ENCODE assay signal across 17 cellular contexts in genomic region chr2:73839653-73840411, GRCh38. TPM values are rescaled to one million over a fixed set of nuclear protein-coding genes. Genes with fewer than 3 reads are reported as not detected.
DNase-seq lines count a peak whose midpoint lies in the region; ATAC-seq, FAIRE-seq and TF ChIP-seq lines count a peak whose summit lies in the region.
"Had no signal": no experiment of that assay in that cellular context is flagged by ENCODE, and none has a peak within 500 bp of the region (broad histone marks: within the 10 kb centered on the region; RNA-seq: fewer than 3 reads in every experiment).

No MANE protein-coding gene starts in this region.

- TF ChIP-seq RAD21 in IMR-90 (IDR thresholded peaks at IDR 0.05; ENCODE audit: low read length): no peak
- no peak for TF ChIP-seq RAD21 in GM12878 (IDR thresholded peaks at IDR 0.05; ENCODE audit: insufficient read depth, low read depth, low read length)

- H2AK9ac ChIP-seq in IMR-90 (replicated peaks; ENCODE audit: low read depth, low read length, poor library complexity): no peak overlapping the region

- CTCF ChIA-PET in IMR-90 (lab: Yijun Ruan, JAX) (interaction anchor here (0.6 to 1.5 kb wide), 2 partner anchors 16 to 276 kb away, joined by 3 read pairs; no protein-coding TSS in a partner anchor), GM12878 (lab: Yijun Ruan, JAX) (interaction anchor here (0.6 to 2.7 kb wide), 6 partner anchors 13 to 156 kb away, joined by 3 to 36 read pairs (median 4); no protein-coding TSS in a partner anchor)

- BruUV-seq in IMR-90 (replicated peaks; lab: Mats Ljungman, UMichigan): no TSS peak
- BruUV-seq in GM12878 (replicated peaks; lab: Mats Ljungman, UMichigan): no TSS peak

- no peaks in the 10 kb centered on the region for H3K9me2 ChIP-seq in hepatocyte (replicated peaks; ENCODE audit: insufficient read depth)

- no peak overlapping the region for H4K8ac ChIP-seq in IMR-90 (ENCODE audit: low read depth in 2 of 2, low read length in 2 of 2)

- H3K14ac ChIP-seq in IMR-90 (replicated peaks; ENCODE audit: low read depth, low read length): peak overlapping the region; percentile 16; the same call in 1 of the 2 replicates

- in situ Hi-C loops in IMR-90 (cut with MboI; ENCODE audit: low sequenced_read_pairs) (loop anchor here (25.0 kb wide), 1 partner anchor 297 kb away; the partner anchor contains the start of gene BOLA3), GM12878 (cut with MboI) (no loop called here)

- peak; percentile 47 for DNase-seq in IMR-90
- DNase-seq in GM12878 (ENCODE audit: low read depth, low spot score): no peak
- no peak for DNase-seq in hepatocyte (ENCODE audit: low spot score)
- DNase-seq in superior temporal gyrus (ENCODE audit: extremely low spot score): peak; percentile 51
- DNase-seq: activated effector memory CD4-positive, alpha-beta T cell treated with Interleukin-2 at 50 U/mL for 16 hours; aorta; DMS153; NCI-H1417; stimulated activated naive CD4-positive, alpha-beta T cell had no signal

- peaks cover 2% of the 10 kb centered on the region; the same call in 1 of the 2 replicates for H3K4me1 ChIP-seq in IMR-90 (ENCODE audit: control insufficient read depth, insufficient read depth, low read length)
- no peaks in the 10 kb centered on the region for H3K4me1 ChIP-seq in GM12878 (ENCODE audit: control insufficient read depth, insufficient read depth, low read length)
- H3K4me1 ChIP-seq in hepatocyte (ENCODE audit: insufficient read depth): peaks cover 15% of the 10 kb centered on the region
- H3K4me1 ChIP-seq: HAP-1 had no signal

- RAD21 ChIA-PET in GM12878 (lab: Charles Lee; ENCODE audit: unreplicated experiment): interaction anchor here (1.0 to 1.5 kb wide), 3 partner anchors 11 to 342 kb away, joined by 3 to 4 read pairs (median 4); partner anchors contain the start of gene STAMBP

- H3K9me1 ChIP-seq in IMR-90 (ENCODE audit: insufficient read depth, low read length): peaks cover 4% of the 10 kb centered on the region; the same call in 1 of the 2 replicates

- no peak overlapping the region for H3K56ac ChIP-seq in IMR-90 (ENCODE audit: extremely low read depth, insufficient read depth, low read length)

- no peak overlapping the region for H2BK120ac ChIP-seq in IMR-90 (ENCODE audit: low read depth, low read length)

- no peak overlapping the region for H2BK20ac ChIP-seq in IMR-90 (ENCODE audit: low read depth, low read length)

- TF ChIP-seq CTCF in IMR-90 (conservative IDR thresholded peaks at IDR 0.05; ENCODE audit: low read depth, low read length): no peak
- TF ChIP-seq CTCF in GM12878 (IDR thresholded peaks at IDR 0.05 in 2 of 3, conservative IDR thresholded peaks at IDR 0.05 in 1 of 3; ENCODE audit: control insufficient read depth in 2 of 3, extremely low read depth in 1 of 3, insufficient read depth in 1 of 3, low read depth in 3 of 3, low read length in 3 of 3): no peak; a peak in 1 of 6 replicates
- no peak for TF ChIP-seq CTCF in hepatocyte (IDR thresholded peaks at IDR 0.05; ENCODE audit: poor library complexity)

- ATAC-seq in IMR-90 (ENCODE audit: low read depth) (no peak), GM12878 (no peak), GM21528 (IDR thresholded peaks at IDR 0.05; ENCODE audit: low FRiP score, unreplicated experiment) (no peak), GM19455 (IDR thresholded peaks at IDR 0.05; ENCODE audit: unreplicated experiment) (no peak), GM21381 (IDR thresholded peaks at IDR 0.05; ENCODE audit: unreplicated experiment) (no peak)

- dilution Hi-C loops in IMR-90 (cut with HindIII; ENCODE audit: low sequenced_read_pairs, unreplicated experiment): loop anchor here (25.0 kb wide), 1 partner anchor 272 kb away; no protein-coding TSS in a partner anchor

- no peak overlapping the region for H3K27ac ChIP-seq in IMR-90 (ENCODE audit: insufficient read depth, low read length)
- no peak overlapping the region for H3K27ac ChIP-seq in GM12878 (ENCODE audit: control insufficient read depth, insufficient read depth)
- H3K27ac ChIP-seq in hepatocyte: peak overlapping the region; percentile 27
- H3K27ac ChIP-seq: BLaER1 treated with 17β-estradiol and CSF1 and Interleukin-3, amounts not matched to agents 10 nM and 100 nM had no signal

- H3K79me2 ChIP-seq in GM12878 (ENCODE audit: control insufficient read depth, insufficient read depth, low read length): no peaks in the 10 kb centered on the region; the same call in 1 of the 2 replicates
- H3K79me2 ChIP-seq in hepatocyte: peaks cover 12% of the 10 kb centered on the region

- no peak overlapping the region for H3K4me2 ChIP-seq in IMR-90 (ENCODE audit: low read depth, low read length)
- H3K4me2 ChIP-seq in GM12878 (ENCODE audit: control insufficient read depth, insufficient read depth): no peak overlapping the region
- H3K4me2 ChIP-seq in hepatocyte: no peak overlapping the region

- WGBS in IMR-90 (ENCODE audit: extremely low coverage in 2 of 2, insufficient read length in 1 of 2), 2 experiments: 96% methylated on average over 2 of the region's 3 CpGs; no CpG with 5 or more reads in 1 of the 2 experiments
- 70% methylated on average over 3 of the region's 3 CpGs for WGBS in GM12878 (ENCODE audit: insufficient coverage, insufficient replicate concordance, low lambda C conversion rate, missing lambda C conversion rate)
- 80% methylated on average over 3 of the region's 3 CpGs for WGBS in hepatocyte (ENCODE audit: low lambda C conversion rate, missing lambda C conversion rate)

- no peak overlapping the region for H3K18ac ChIP-seq in IMR-90 (ENCODE audit: low read depth, low read length)

- H4K5ac ChIP-seq in IMR-90 (ENCODE audit: low read depth, low read length): no peak overlapping the region

- H2AFZ ChIP-seq in IMR-90 (replicated peaks; ENCODE audit: low read length, poor library complexity) (no peak overlapping the region), GM12878 (ENCODE audit: control insufficient read depth, low read depth, low read length) (no peak overlapping the region), hepatocyte (no peak overlapping the region)

- no peak overlapping the region; the same call in 2 of the 3 replicates for H2BK15ac ChIP-seq in IMR-90 (ENCODE audit: low read depth, low read length)

- intact Hi-C loops in IMR-90 (cut with micrococcal nuclease): no loop called here
- intact Hi-C loops in GM12878 (cut with micrococcal nuclease; ENCODE audit: unreplicated experiment): no loop called here

- peaks cover 14% of the 10 kb centered on the region for H3K36me3 ChIP-seq in IMR-90 (ENCODE audit: control insufficient read depth, insufficient read depth, low read length)
- H3K36me3 ChIP-seq in GM12878 (ENCODE audit: control insufficient read depth in 2 of 2, insufficient read depth in 2 of 2, low read length in 1 of 2): peaks cover 0 to 11% of the 10 kb centered on the region in 2 experiments
- no peaks in the 10 kb centered on the region for H3K36me3 ChIP-seq in hepatocyte (replicated peaks; ENCODE audit: insufficient read depth, low read depth)

- H3K4me3 ChIP-seq in IMR-90 (ENCODE audit: insufficient read depth, low read depth, low read length) (no peak overlapping the region), GM12878 (no peak overlapping the region), hepatocyte (no peak overlapping the region)
- H3K4me3 ChIP-seq: BLaER1 treated with 17β-estradiol and CSF1 and Interleukin-3, amounts not matched to agents 10 nM and 100 nM; HAP-1 had no signal

- TF ChIP-seq POLR2A in IMR-90 (IDR thresholded peaks at IDR 0.05; ENCODE audit: low read depth, low read length) (no peak), GM12878 (IDR thresholded peaks at IDR 0.05; ENCODE audit: low read depth, low read length) (no peak)

- POLR2A ChIA-PET in IMR-90 (lab: Charles Lee; ENCODE audit: unreplicated experiment): no interaction called here
- POLR2A ChIA-PET in GM12878 (lab: Charles Lee): interaction anchor here (0.6 kb wide), 1 partner anchor 18 kb away, joined by 5 read pairs; no protein-coding TSS in a partner anchor

- FAIRE-seq in GM12878 (lab: Jason Lieb, UNC): peak; percentile 31

- peaks cover 3 to 40% of the 10 kb centered on the region in 2 experiments; a peak in 3 of 4 replicates for H3K79me1 ChIP-seq in IMR-90 (ENCODE audit: low read depth in 1 of 2, low read length in 2 of 2)

- TF ChIP-seq EP300 in GM12878 (IDR thresholded peaks at IDR 0.05; ENCODE audit: borderline replicate concordance in 1 of 2, control insufficient read depth in 1 of 2, low read depth in 2 of 2, low read length in 2 of 2): no peak

- H2AK5ac ChIP-seq in IMR-90 (ENCODE audit: low read depth, low read length): no peak overlapping the region

- H4K20me1 ChIP-seq in IMR-90 (ENCODE audit: insufficient read depth, low read length): no peaks in the 10 kb centered on the region; the same call in 1 of the 2 replicates
- H4K20me1 ChIP-seq in GM12878 (ENCODE audit: control insufficient read depth, insufficient read depth): no peaks in the 10 kb centered on the region
- no peaks in the 10 kb centered on the region for H4K20me1 ChIP-seq in hepatocyte (ENCODE audit: insufficient read depth, poor library complexity, severe bottlenecking)

- no peak overlapping the region for H3K4ac ChIP-seq in IMR-90 (ENCODE audit: low read depth, low read length)

- no peaks in the 10 kb centered on the region for H3K9me3 ChIP-seq in IMR-90 (ENCODE audit: control insufficient read depth, insufficient read depth, low read length)
- no peaks in the 10 kb centered on the region for H3K9me3 ChIP-seq in GM12878 (replicated peaks; ENCODE audit: control insufficient read depth, insufficient read depth, low read length)
- no peaks in the 10 kb centered on the region for H3K9me3 ChIP-seq in hepatocyte (ENCODE audit: low read depth)
- H3K9me3 ChIP-seq: BLaER1 treated with 17β-estradiol and CSF1 and Interleukin-3, amounts not matched to agents 10 nM and 100 nM; HAP-1 had no signal

- H3K23ac ChIP-seq in IMR-90 (ENCODE audit: low read depth, low read length): peak overlapping the region; percentile 41

- H3K9ac ChIP-seq in IMR-90 (ENCODE audit: low read depth, low read length) (no peak overlapping the region), GM12878 (ENCODE audit: control insufficient read depth, insufficient read depth, low read length) (no peak overlapping the region)
- H3K9ac ChIP-seq: BLaER1 treated with 17β-estradiol and CSF1 and Interleukin-3, amounts not matched to agents 10 nM and 100 nM had no signal

- no peak overlapping the region for H2BK5ac ChIP-seq in IMR-90 (ENCODE audit: low read depth, low read length, poor library complexity, severe bottlenecking)

- SMC1A ChIA-PET in GM12878 (lab: Charles Lee; ENCODE audit: uncharacterized antibody, unreplicated experiment): interaction anchor here (0.6 to 2.0 kb wide), 4 partner anchors 12 to 147 kb away, joined by 3 to 5 read pairs (median 4); partner anchors contain the start of gene STAMBP

- no peak overlapping the region for H4K91ac ChIP-seq in IMR-90 (ENCODE audit: insufficient read depth, low read depth, low read length)

- H3K27me3 ChIP-seq in IMR-90 (ENCODE audit: control insufficient read depth, insufficient read depth, low read length) (no peaks in the 10 kb centered on the region), GM12878 (replicated peaks in 1 of 2; ENCODE audit: control insufficient read depth in 2 of 2, insufficient read depth in 2 of 2, low read length in 1 of 2) (no peaks in the 10 kb centered on the region), hepatocyte (no peaks in the 10 kb centered on the region)
- H3K27me3 ChIP-seq: BLaER1 treated with 17β-estradiol and CSF1 and Interleukin-3, amounts not matched to agents 10 nM and 100 nM had no signal

RNA-seq across cellular contexts. Expression of gene STAMBP, which starts 11.1 kb away (rescaled TPM):
- total RNA-seq in IMR-90 (2012; rRNA removed) (33.9 and 38.7 TPM in 2 replicates), GM12878 (2014; rRNA removed) (38.9 and 49.9 TPM in 2 replicates), GM12878 (2014; rRNA removed; fragmentation: Illumina TruSeq; extraction: Trizol) (50.1 and 53.3 TPM in 2 replicates), GM12878 (2021) (44.0 and 45.0 TPM in 2 replicates), hepatocyte (34.3 and 55.2 TPM in 2 replicates)
- polyA plus RNA-seq in IMR-90 (2012; rRNA removed) (29.7 and 29.8 TPM in 2 replicates), GM12878 (2011; rRNA removed) (84.1 and 101 TPM in 2 replicates), GM12878 (2014; fragmentation: Illumina TruSeq; extraction: Trizol) (77.8 and 108 TPM in 2 replicates), GM12878 (2014; fragmentation: Nextera tagmentation; extraction: Ambion mirVana) (10 to 100 TPM; 67.3 to 72.2 TPM), GM12878 (2014; rRNA removed) (43.1 and 51.9 TPM in 2 replicates), GM12878 (2016; fragmentation: Nextera tagmentation; extraction: Ambion mirVana) (10 to 100 TPM; 82.2 to 83.2 TPM), hepatocyte (40.0 and 43.0 TPM in 2 replicates)
- 19.1 and 24.1 TPM in 2 replicates for polyA plus RNA-seq in IMR-90 (2012; cell fraction: cytosol; rRNA removed)
- polyA plus RNA-seq in IMR-90 (2012; cell fraction: nucleus; rRNA removed; ENCODE audit: low replicate concordance): 11.1 and 26.9 TPM in 2 replicates
- total RNA-seq in GM12878 (2013; cell fraction: nucleolus; rRNA removed): 34.9 and 38.9 TPM in 2 replicates
- polyA plus RNA-seq in GM12878 (2011; ENCODE audit: low read depth): 22.9 TPM
- polyA plus RNA-seq in GM12878 (2011; cell fraction: cytosol; rRNA removed): 68.4 and 74.4 TPM in 2 replicates
- 50.3 and 76.3 TPM in 2 replicates for polyA plus RNA-seq in GM12878 (2011; cell fraction: nucleus; rRNA removed)
- 43.4 and 56.6 TPM in 2 replicates for polyA plus RNA-seq in GM12878 (2012)
- 57.1 and 66.7 TPM in 2 replicates for polyA minus RNA-seq in GM12878 (2011; rRNA and poly(A)+ RNA removed)
- polyA minus RNA-seq in GM12878 (2011; cell fraction: cytosol; rRNA and poly(A)+ RNA removed): 17.5 and 19.5 TPM in 2 replicates
- 16.3 and 20.9 TPM in 2 replicates for polyA minus RNA-seq in GM12878 (2011; cell fraction: nucleus; rRNA and poly(A)+ RNA removed)

RNA-seq across cellular contexts. Expression of gene ACTG2, which starts 53.0 kb away (rescaled TPM):
- total RNA-seq in IMR-90 (2012; rRNA removed) (349 and 523 TPM in 2 replicates), GM12878 (2014; rRNA removed) (not detected in 2 replicates), GM12878 (2014; rRNA removed; fragmentation: Illumina TruSeq; extraction: Trizol) (not detected in 2 replicates), GM12878 (2021) (0.51 and 0.97 TPM in 2 replicates), hepatocyte (20.3 and 25.6 TPM in 2 replicates)
- polyA plus RNA-seq in IMR-90 (2012; rRNA removed) (887 and 899 TPM in 2 replicates), GM12878 (2011; rRNA removed) (0.12 TPM in 1 of 2 replicates, not detected in the other), GM12878 (2014; fragmentation: Illumina TruSeq; extraction: Trizol) (not detected in 2 replicates), GM12878 (2014; fragmentation: Nextera tagmentation; extraction: Ambion mirVana) (not detected), GM12878 (2014; rRNA removed) (0.06 TPM in 1 of 2 replicates, not detected in the other), GM12878 (2016; fragmentation: Nextera tagmentation; extraction: Ambion mirVana) (not detected), hepatocyte (41.1 and 44.5 TPM in 2 replicates)
- 644 and 1,415 TPM in 2 replicates for polyA plus RNA-seq in IMR-90 (2012; cell fraction: cytosol; rRNA removed)
- 237 and 431 TPM in 2 replicates for polyA plus RNA-seq in IMR-90 (2012; cell fraction: nucleus; rRNA removed; ENCODE audit: low replicate concordance)
- not detected in 2 replicates for total RNA-seq in GM12878 (2013; cell fraction: nucleolus; rRNA removed)
- polyA plus RNA-seq in GM12878 (2011; ENCODE audit: low read depth): not detected
- 0.06 and 0.15 TPM in 2 replicates for polyA plus RNA-seq in GM12878 (2011; cell fraction: cytosol; rRNA removed)
- polyA plus RNA-seq in GM12878 (2011; cell fraction: nucleus; rRNA removed): not detected in 2 replicates
- polyA plus RNA-seq in GM12878 (2012): not detected in 2 replicates
- not detected in 2 replicates for polyA minus RNA-seq in GM12878 (2011; rRNA and poly(A)+ RNA removed)
- not detected in 2 replicates for polyA minus RNA-seq in GM12878 (2011; cell fraction: cytosol; rRNA and poly(A)+ RNA removed)
- not detected in 2 replicates for polyA minus RNA-seq in GM12878 (2011; cell fraction: nucleus; rRNA and poly(A)+ RNA removed)
- total RNA-seq: dermis microvascular lymphatic vessel endothelial cell, lung microvascular endothelial cell had no signal

RNA-seq across cellular contexts. Expression of gene C2orf78, which starts 55.8 kb away (rescaled TPM):
- total RNA-seq in IMR-90 (2012; rRNA removed) (not detected in 2 replicates), GM12878 (2014; rRNA removed) (0.27 and 0.28 TPM in 2 replicates), GM12878 (2014; rRNA removed; fragmentation: Illumina TruSeq; extraction: Trizol) (0.36 and 0.46 TPM in 2 replicates), GM12878 (2021) (0.44 and 0.51 TPM in 2 replicates), hepatocyte (not detected in 2 replicates)
- polyA plus RNA-seq in IMR-90 (2012; rRNA removed) (0.03 TPM in 1 of 2 replicates, not detected in the other), GM12878 (2011; rRNA removed) (0.08 and 0.13 TPM in 2 replicates), GM12878 (2014; fragmentation: Illumina TruSeq; extraction: Trizol) (0.62 and 0.84 TPM in 2 replicates), GM12878 (2014; fragmentation: Nextera tagmentation; extraction: Ambion mirVana) (under 1 TPM; 0.13 to 0.27 TPM), GM12878 (2014; rRNA removed) (0.23 and 0.82 TPM in 2 replicates), GM12878 (2016; fragmentation: Nextera tagmentation; extraction: Ambion mirVana) (under 1 TPM; 0.52 to 0.81 TPM), hepatocyte (not detected in 2 replicates)
- polyA plus RNA-seq in IMR-90 (2012; cell fraction: cytosol; rRNA removed): not detected in 2 replicates
- not detected in 2 replicates for polyA plus RNA-seq in IMR-90 (2012; cell fraction: nucleus; rRNA removed; ENCODE audit: low replicate concordance)
- not detected in 2 replicates for total RNA-seq in GM12878 (2013; cell fraction: nucleolus; rRNA removed)
- not detected for polyA plus RNA-seq in GM12878 (2011; ENCODE audit: low read depth)
- polyA plus RNA-seq in GM12878 (2011; cell fraction: cytosol; rRNA removed): 0.05 and 0.13 TPM in 2 replicates
- 0.04 TPM in 2 replicates for polyA plus RNA-seq in GM12878 (2011; cell fraction: nucleus; rRNA removed)
- polyA plus RNA-seq in GM12878 (2012): 0.07 and 0.14 TPM in 2 replicates
- not detected in 2 replicates for polyA minus RNA-seq in GM12878 (2011; rRNA and poly(A)+ RNA removed)
- polyA minus RNA-seq in GM12878 (2011; cell fraction: cytosol; rRNA and poly(A)+ RNA removed): not detected in 2 replicates
- not detected in 2 replicates for polyA minus RNA-seq in GM12878 (2011; cell fraction: nucleus; rRNA and poly(A)+ RNA removed)
- total RNA-seq: aorta, dermis microvascular lymphatic vessel endothelial cell, lung microvascular endothelial cell, skeletal muscle tissue had no signal
- polyA plus RNA-seq: aorta had no signal

RNA-seq across cellular contexts. Expression of gene DUSP11, which starts 59.9 kb away (rescaled TPM):
- total RNA-seq in IMR-90 (2012; rRNA removed) (25.6 and 28.6 TPM in 2 replicates), GM12878 (2014; rRNA removed) (48.9 and 51.7 TPM in 2 replicates), GM12878 (2014; rRNA removed; fragmentation: Illumina TruSeq; extraction: Trizol) (36.4 and 40.3 TPM in 2 replicates), GM12878 (2021) (25.9 and 26.4 TPM in 2 replicates), hepatocyte (32.9 and 37.2 TPM in 2 replicates)
- polyA plus RNA-seq in IMR-90 (2012; rRNA removed) (21.8 and 22.4 TPM in 2 replicates), GM12878 (2011; rRNA removed) (41.6 and 56.9 TPM in 2 replicates), GM12878 (2014; fragmentation: Illumina TruSeq; extraction: Trizol) (46.9 and 59.9 TPM in 2 replicates), GM12878 (2014; fragmentation: Nextera tagmentation; extraction: Ambion mirVana) (10 to 100 TPM; 57.1 to 76.7 TPM), GM12878 (2014; rRNA removed) (34.7 and 37.3 TPM in 2 replicates), GM12878 (2016; fragmentation: Nextera tagmentation; extraction: Ambion mirVana) (10 to 100 TPM; 73.6 to 78.4 TPM), hepatocyte (30.8 and 38.2 TPM in 2 replicates)
- 7.4 and 8.0 TPM in 2 replicates for polyA plus RNA-seq in IMR-90 (2012; cell fraction: cytosol; rRNA removed)
- 2.4 and 15.2 TPM in 2 replicates for polyA plus RNA-seq in IMR-90 (2012; cell fraction: nucleus; rRNA removed; ENCODE audit: low replicate concordance)
- total RNA-seq in GM12878 (2013; cell fraction: nucleolus; rRNA removed): 61.7 and 65.2 TPM in 2 replicates
- 21.6 TPM for polyA plus RNA-seq in GM12878 (2011; ENCODE audit: low read depth)
- 21.5 and 24.3 TPM in 2 replicates for polyA plus RNA-seq in GM12878 (2011; cell fraction: cytosol; rRNA removed)
- 17.5 and 18.4 TPM in 2 replicates for polyA plus RNA-seq in GM12878 (2011; cell fraction: nucleus; rRNA removed)
- polyA plus RNA-seq in GM12878 (2012): 27.8 and 29.2 TPM in 2 replicates
- polyA minus RNA-seq in GM12878 (2011; rRNA and poly(A)+ RNA removed): 11.8 and 14.4 TPM in 2 replicates
- polyA minus RNA-seq in GM12878 (2011; cell fraction: cytosol; rRNA and poly(A)+ RNA removed): 7.2 and 7.4 TPM in 2 replicates
- 17.8 and 28.2 TPM in 2 replicates for polyA minus RNA-seq in GM12878 (2011; cell fraction: nucleus; rRNA and poly(A)+ RNA removed)

Comparison
In these comparisons a context has a peak if more than half of its experiments do, and no peak if none do; other contexts are left out.
1. DNase-seq: peak in IMR-90 (single experiment) and superior temporal gyrus (single experiment); none in GM12878 (single experiment) and hepatocyte (single experiment).
2. RNA of gene ACTG2, which starts 53.0 kb away (total RNA-seq): 349 to 523 TPM in IMR-90; 20.3 to 25.6 TPM in hepatocyte and 0.51 to 0.97 TPM in GM12878; every median in the first group is over 10 times any median in the second.